Comparison of ENCODE assay signal across 1 cellular context in genomic region chr17:77088455-77089117, GRCh38.
TF ChIP-seq lines count a peak whose summit lies in the region.

No MANE protein-coding gene starts in this region.

TF ChIP-seq in HepG2, 621 proteins besides CTCF, POLR2A, EP300 and RAD21 (continued from another document and continues in another):
- TF ChIP-seq NFAT5 (CRISPR knock-in tag; IDR thresholded peaks at IDR 0.05) (peak; percentile 70; the same call in 1 of the 2 replicates), ZBTB20 (CRISPR knock-in tag; IDR thresholded peaks at IDR 0.05; ENCODE audit: borderline replicate concordance, low read depth) (peak; percentile 96), UBTF (CRISPR knock-in tag; IDR thresholded peaks at IDR 0.05) (peak; percentile 89), ZNF18 (CRISPR knock-in tag; IDR thresholded peaks at IDR 0.05; ENCODE audit: insufficient replicate concordance) (peak; percentile 92), NFYB (CRISPR knock-in tag; IDR thresholded peaks at IDR 0.05) (peak; percentile 52), ONECUT2 (CRISPR knock-in tag; IDR thresholded peaks at IDR 0.05) (no peak), ZBTB43 (CRISPR knock-in tag; conservative IDR thresholded peaks at IDR 0.05) (peak; percentile 80; the same call in 1 of the 2 replicates), MATR3 (CRISPR knock-in tag; IDR thresholded peaks at IDR 0.05) (no peak), ZNF362 (CRISPR knock-in tag; IDR thresholded peaks at IDR 0.05; ENCODE audit: borderline replicate concordance) (peak; percentile 77; the same call in 1 of the 2 replicates), USF2 (IDR thresholded peaks at IDR 0.05; ENCODE audit: low read depth, low read length) (0 out of 2 replicates have a peak, but pooled peaks have one; percentile 27), USF2 (CRISPR knock-in tag; IDR thresholded peaks at IDR 0.05; ENCODE audit: borderline replicate concordance) (peak; percentile 82), LCORL (IDR thresholded peaks at IDR 0.05) (peak; percentile 14; the same call in 1 of the 2 replicates), LCORL (CRISPR knock-in tag; IDR thresholded peaks at IDR 0.05) (peak; percentile 90), MED8 (CRISPR knock-in tag; IDR thresholded peaks at IDR 0.05; ENCODE audit: insufficient replicate concordance) (peak; percentile 43), NFIB (CRISPR knock-in tag; IDR thresholded peaks at IDR 0.05; ENCODE audit: borderline replicate concordance) (no peak), ZNF512 (CRISPR knock-in tag; IDR thresholded peaks at IDR 0.05) (no peak), HIVEP1 (CRISPR knock-in tag; IDR thresholded peaks at IDR 0.05) (peak; percentile 92), AHR (CRISPR knock-in tag; IDR thresholded peaks at IDR 0.05) (peak; percentile 94), TFE3 (CRISPR knock-in tag; IDR thresholded peaks at IDR 0.05) (peak; percentile 95), TFDP2 (CRISPR knock-in tag; IDR thresholded peaks at IDR 0.05) (peak; percentile 97), ZNF619 (CRISPR knock-in tag; IDR thresholded peaks at IDR 0.05) (peak; percentile 91; the same call in 1 of the 2 replicates), GATAD2A (CRISPR knock-in tag; IDR thresholded peaks at IDR 0.05) (peak; percentile 93), FOXO4 (CRISPR knock-in tag; conservative IDR thresholded peaks at IDR 0.05) (no peak), ATM (IDR thresholded peaks at IDR 0.05; ENCODE audit: borderline replicate concordance) (no peak), TP53 (CRISPR knock-in tag; conservative IDR thresholded peaks at IDR 0.05) (0 out of 2 replicates have a peak, but pooled peaks have one; percentile 21), HOXD1 (CRISPR knock-in tag; IDR thresholded peaks at IDR 0.05) (peak; percentile 74; the same call in 1 of the 2 replicates), GLI4 (CRISPR knock-in tag; IDR thresholded peaks at IDR 0.05; ENCODE audit: borderline replicate concordance) (no peak), ZKSCAN8 (CRISPR knock-in tag; IDR thresholded peaks at IDR 0.05; ENCODE audit: borderline replicate concordance) (peak; percentile 93; the same call in 1 of the 2 replicates), TERF1 (CRISPR knock-in tag; IDR thresholded peaks at IDR 0.05) (no peak), REPIN1 (CRISPR knock-in tag; IDR thresholded peaks at IDR 0.05; ENCODE audit: borderline replicate concordance, low read depth) (peak; percentile 94), ZNF737 (CRISPR knock-in tag; IDR thresholded peaks at IDR 0.05; ENCODE audit: borderline replicate concordance) (no peak), DPF2 (CRISPR knock-in tag; IDR thresholded peaks at IDR 0.05; ENCODE audit: borderline replicate concordance, low read depth) (no peak; the same call in 1 of the 2 replicates), ZNF253 (CRISPR knock-in tag; IDR thresholded peaks at IDR 0.05; ENCODE audit: borderline replicate concordance) (0 out of 2 replicates have a peak, but pooled peaks have one; percentile 69), ZEB1 (IDR thresholded peaks at IDR 0.05; ENCODE audit: insufficient replicate concordance, low read depth) (no peak)
